Comparison of ENCODE assay signal across 8 cellular contexts in the genomic region with DNA sequence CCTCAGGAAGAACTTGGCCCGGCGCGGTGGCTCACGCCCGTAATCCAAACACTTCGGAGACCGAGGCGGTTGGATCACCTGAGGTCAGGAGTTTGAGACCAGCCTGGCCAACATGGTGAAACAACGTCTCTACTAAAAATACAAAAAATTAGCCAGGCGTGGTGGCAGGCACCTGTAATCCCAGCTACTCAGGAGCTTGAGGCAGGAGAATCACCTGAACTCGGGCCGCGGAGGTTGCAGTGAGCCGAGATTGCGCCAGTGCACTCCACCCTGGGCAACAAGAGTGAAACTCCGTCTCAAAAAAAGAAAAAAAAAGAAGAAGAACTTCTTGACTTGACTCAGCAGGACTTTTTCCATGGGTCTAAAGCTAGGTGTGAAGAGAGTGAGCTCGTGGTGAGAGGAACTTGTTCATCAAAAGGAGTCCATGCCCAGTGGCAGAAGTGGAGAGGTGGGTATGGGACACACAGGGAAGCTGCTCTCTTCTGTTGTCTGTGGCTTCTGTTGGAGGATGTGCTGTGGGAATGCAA. TPM values are rescaled to one million over a fixed set of nuclear protein-coding genes. Genes with fewer than 3 reads are reported as not detected.
DNase-seq lines count a peak whose midpoint lies in the region; ATAC-seq, FAIRE-seq and TF ChIP-seq lines count a peak whose summit lies in the region.
"Not testable (repeated sequence)": the region's sequence is repeated elsewhere in the genome, so short reads cannot be mapped to it uniquely, and the experiment has no call there.

No MANE protein-coding gene starts in this region.

- H3K18ac ChIP-seq in IMR-90 (ENCODE audit: low read depth, low read length), result not testable (repeated sequence)

- not testable (repeated sequence) for H3K36me3 ChIP-seq in IMR-90 (ENCODE audit: control insufficient read depth, insufficient read depth, low read length); upper lobe of right lung

- not testable (repeated sequence) for H2AK9ac ChIP-seq in IMR-90 (replicated peaks; ENCODE audit: low read depth, low read length, poor library complexity)

- not testable (repeated sequence) for H3K4me1 ChIP-seq in IMR-90 (ENCODE audit: control insufficient read depth, insufficient read depth, low read length)
- peaks cover 21% of the 10 kb centered on the region for H3K4me1 ChIP-seq in upper lobe of right lung

- not testable (repeated sequence) for H2BK5ac ChIP-seq in IMR-90 (ENCODE audit: low read depth, low read length, poor library complexity, severe bottlenecking)

- not testable (repeated sequence) for H3K4me2 ChIP-seq in IMR-90 (ENCODE audit: low read depth, low read length)

- not testable (repeated sequence) for TF ChIP-seq POLR2A in GM12891 (IDR thresholded peaks at IDR 0.05; ENCODE audit: low read depth, low read length); IMR-90 (IDR thresholded peaks at IDR 0.05; ENCODE audit: low read depth, low read length)

- not testable (repeated sequence) for H4K8ac ChIP-seq in IMR-90 (ENCODE audit: low read depth in 2 of 2, low read length in 2 of 2)

- peak overlapping the region; percentile 14; the same call in 1 of the 2 replicates for H3K23ac ChIP-seq in IMR-90 (ENCODE audit: low read depth, low read length)

- dilution Hi-C loops in IMR-90 (cut with HindIII; ENCODE audit: low sequenced_read_pairs, unreplicated experiment), result not testable (repeated sequence)

- not testable (repeated sequence) for H3K36me3 Mint-ChIP-seq in T-helper 17 cell (ENCODE audit: low read depth); activated T-cell treated with anti-CD3 and anti-CD28 coated beads, Interleukin-2, amount 50 U/mL, for 4 hours (ENCODE audit: insufficient read depth)
- H3K36me3 Mint-ChIP-seq in effector memory CD8-positive, alpha-beta T cell (ENCODE audit: insufficient read depth), result peaks cover 28% of the 10 kb centered on the region

- not testable (repeated sequence) for H3K4me3 ChIP-seq in IMR-90 (ENCODE audit: insufficient read depth, low read depth, low read length); upper lobe of right lung

- H3K4ac ChIP-seq in IMR-90 (ENCODE audit: low read depth, low read length), result peak overlapping the region; percentile 78; the same call in 1 of the 2 replicates

- H2AFZ ChIP-seq in IMR-90 (replicated peaks; ENCODE audit: low read length, poor library complexity), result not testable (repeated sequence)

- H3K27ac ChIP-seq in IMR-90 (ENCODE audit: insufficient read depth, low read length); upper lobe of right lung: not testable (repeated sequence)

- peak overlapping the region; percentile 36 for H3K4me3 Mint-ChIP-seq in T-helper 17 cell
- H3K4me3 Mint-ChIP-seq in activated T-cell treated with anti-CD3 and anti-CD28 coated beads, Interleukin-2, amount 50 U/mL, for 4 hours, result peak overlapping the region; percentile 66
- peak overlapping the region; percentile 50 to 59 for H3K4me3 Mint-ChIP-seq in effector memory CD8-positive, alpha-beta T cell

- intact Hi-C loops in IMR-90 (cut with micrococcal nuclease); upper lobe of right lung (cut with DNase I): not testable (repeated sequence)

- TF ChIP-seq CTCF in IMR-90 (conservative IDR thresholded peaks at IDR 0.05; ENCODE audit: low read depth, low read length); upper lobe of right lung (IDR thresholded peaks at IDR 0.05): not testable (repeated sequence)

- H2AK5ac ChIP-seq in IMR-90 (ENCODE audit: low read depth, low read length), result peak overlapping the region; percentile 89

- CTCF ChIA-PET in IMR-90 (lab: Yijun Ruan, JAX), result interaction anchor here (1.4 to 1.8 kb wide), 2 partner anchors 12 to 46 kb away, joined by 5 to 6 read pairs; no protein-coding TSS in a partner anchor

- H3K56ac ChIP-seq in IMR-90 (ENCODE audit: extremely low read depth, insufficient read depth, low read length), result not testable (repeated sequence)

- not testable (repeated sequence) for H4K5ac ChIP-seq in IMR-90 (ENCODE audit: low read depth, low read length)

- not testable (repeated sequence) for FAIRE-seq in GM12891 (lab: Jason Lieb, UNC)

- H4K91ac ChIP-seq in IMR-90 (ENCODE audit: insufficient read depth, low read depth, low read length), result 0 out of 2 replicates have a peak overlapping the region, but pooled peaks have one; percentile 20

- H2BK20ac ChIP-seq in IMR-90 (ENCODE audit: low read depth, low read length), result not testable (repeated sequence)

- not testable (repeated sequence) for H3K27me3 ChIP-seq in IMR-90 (ENCODE audit: control insufficient read depth, insufficient read depth, low read length); upper lobe of right lung

- peak; percentile 49 for ATAC-seq in GM21447 (IDR thresholded peaks at IDR 0.05; ENCODE audit: unreplicated experiment)
- ATAC-seq in IMR-90 (ENCODE audit: low read depth), result not testable (repeated sequence)
- ATAC-seq in T-helper 17 cell, result peak; percentile 18
- ATAC-seq in activated T-cell treated with anti-CD3 and anti-CD28 coated beads, Interleukin-2, amount 50 U/mL, for 4 hours, result peak; percentile 49 to 70
- ATAC-seq in effector memory CD8-positive, alpha-beta T cell (replicated peaks), result peak; percentile 37
- ATAC-seq in upper lobe of right lung, result peak; percentile 55

- peak overlapping the region; percentile 94 for H3K27ac Mint-ChIP-seq in T-helper 17 cell
- H3K27ac Mint-ChIP-seq in effector memory CD8-positive, alpha-beta T cell, result peak overlapping the region; percentile 72 to 74

- POLR2A ChIA-PET in IMR-90 (lab: Charles Lee; ENCODE audit: unreplicated experiment), result not testable (repeated sequence)

- DNase-seq in GM12891 (ENCODE audit: insufficient read length, low spot score), result peak; percentile 37
- DNase-seq in IMR-90; T-helper 17 cell; effector memory CD8-positive, alpha-beta T cell; upper lobe of right lung: not testable (repeated sequence)
- peak; percentile 37 for DNase-seq in activated T-cell treated with anti-CD3 and anti-CD28 coated beads, Interleukin-2, amount 50 U/mL, for 4 hours
- peak; percentile 34 to 41 for DNase-seq in stimulated activated CD4-positive, alpha-beta T cell treated with anti-CD3 and anti-CD28 coated beads, Interleukin-15, amount 100 ng/mL, for 48 hours (ENCODE audit: low read depth in 2 of 2)

- TF ChIP-seq RAD21 in IMR-90 (IDR thresholded peaks at IDR 0.05; ENCODE audit: low read length), result not testable (repeated sequence)

- 97% methylated on average over 12 of the region's 17 CpGs; no CpG with 5 or more reads in 1 of the 2 experiments for WGBS in IMR-90 (ENCODE audit: extremely low coverage in 2 of 2, insufficient read length in 1 of 2), 2 experiments

- in situ Hi-C loops in IMR-90 (cut with MboI; ENCODE audit: low sequenced_read_pairs), result not testable (repeated sequence)

- not testable (repeated sequence) for H3K27me3 Mint-ChIP-seq in T-helper 17 cell; activated T-cell treated with anti-CD3 and anti-CD28 coated beads, Interleukin-2, amount 50 U/mL, for 4 hours (ENCODE audit: low read depth); effector memory CD8-positive, alpha-beta T cell

- not testable (repeated sequence) for H3K9ac ChIP-seq in IMR-90 (ENCODE audit: low read depth, low read length)

- H2BK15ac ChIP-seq in IMR-90 (ENCODE audit: low read depth, low read length), result peak overlapping the region; percentile 89; the same call in 1 of the 3 replicates

- H3K79me1 ChIP-seq in IMR-90 (ENCODE audit: low read depth in 1 of 2, low read length in 2 of 2), result not testable (repeated sequence)

- H2BK120ac ChIP-seq in IMR-90 (ENCODE audit: low read depth, low read length), result peak overlapping the region; percentile 27; the same call in 1 of the 2 replicates

- H3K14ac ChIP-seq in IMR-90 (replicated peaks; ENCODE audit: low read depth, low read length), result not testable (repeated sequence)

- H4K20me1 ChIP-seq in IMR-90 (ENCODE audit: insufficient read depth, low read length), result not testable (repeated sequence)

- H3K4me1 Mint-ChIP-seq in T-helper 17 cell, result peaks cover 29% of the 10 kb centered on the region
- peaks cover 76% of the 10 kb centered on the region for H3K4me1 Mint-ChIP-seq in activated T-cell treated with anti-CD3 and anti-CD28 coated beads, Interleukin-2, amount 50 U/mL, for 4 hours (ENCODE audit: low read depth)
- peaks cover 32 to 53% of the 10 kb centered on the region in 2 donors for H3K4me1 Mint-ChIP-seq in effector memory CD8-positive, alpha-beta T cell (ENCODE audit: low read depth in 2 of 2)

- not testable (repeated sequence) for BruUV-seq in IMR-90 (replicated peaks; lab: Mats Ljungman, UMichigan)

- H3K9me1 ChIP-seq in IMR-90 (ENCODE audit: insufficient read depth, low read length), result not testable (repeated sequence)

- H3K9me3 ChIP-seq in IMR-90 (ENCODE audit: control insufficient read depth, insufficient read depth, low read length); T-helper 17 cell (ENCODE audit: control insufficient read depth, low read length, poor library complexity, severe bottlenecking); upper lobe of right lung: not testable (repeated sequence)

- not testable (repeated sequence) for H3K9me3 Mint-ChIP-seq in activated T-cell treated with anti-CD3 and anti-CD28 coated beads, Interleukin-2, amount 50 U/mL, for 4 hours; effector memory CD8-positive, alpha-beta T cell

RNA-seq across cellular contexts. Expression of gene GNL1, which starts 26.9 kb away (rescaled TPM):
- 36.3 TPM for polyA plus RNA-seq in GM12891 (2012; ENCODE audit: low read depth, missing spikeins)
- 33.9 and 40.5 TPM in 2 replicates for total RNA-seq in IMR-90 (2012; rRNA removed)
- 43.7 and 44.0 TPM in 2 replicates for polyA plus RNA-seq in IMR-90 (2012; rRNA removed)
- 27.9 and 33.6 TPM in 2 replicates for polyA plus RNA-seq in IMR-90 (2012; cell fraction: cytosol; rRNA removed)
- polyA plus RNA-seq in IMR-90 (2012; cell fraction: nucleus; rRNA removed; ENCODE audit: low replicate concordance), result 45.1 and 54.4 TPM in 2 replicates
- total RNA-seq in T-helper 17 cell, result 100 to 1,000 TPM; 178 to 211 TPM
- total RNA-seq in activated T-cell treated with anti-CD3 and anti-CD28 coated beads, Interleukin-2, amount 50 U/mL, for 4 hours, result 100 to 1,000 TPM; 134 to 142 (median 138) TPM
- total RNA-seq in upper lobe of right lung, result 54.8 TPM

RNA-seq across cellular contexts. Expression of gene PRR3, which starts 27.7 kb away (rescaled TPM):
- 12.4 TPM for polyA plus RNA-seq in GM12891 (2012; ENCODE audit: low read depth, missing spikeins)
- total RNA-seq in IMR-90 (2012; rRNA removed), result 7.2 TPM in 2 replicates
- polyA plus RNA-seq in IMR-90 (2012; rRNA removed), result 16.7 and 17.3 TPM in 2 replicates
- 9.5 and 11.1 TPM in 2 replicates for polyA plus RNA-seq in IMR-90 (2012; cell fraction: cytosol; rRNA removed)
- polyA plus RNA-seq in IMR-90 (2012; cell fraction: nucleus; rRNA removed; ENCODE audit: low replicate concordance), result 8.2 and 15.9 TPM in 2 replicates
- 10 to 100 TPM; 11.2 to 13.9 TPM for total RNA-seq in T-helper 17 cell
- total RNA-seq in activated T-cell treated with anti-CD3 and anti-CD28 coated beads, Interleukin-2, amount 50 U/mL, for 4 hours, result 10 to 100 TPM; 41.3 to 49.3 (median 43.8) TPM
- 6.9 TPM for total RNA-seq in upper lobe of right lung

RNA-seq across cellular contexts. Expression of gene HLA-E, which starts 40.1 kb away (rescaled TPM):
- 359 TPM for polyA plus RNA-seq in GM12891 (2012; ENCODE audit: low read depth, missing spikeins)
- total RNA-seq in IMR-90 (2012; rRNA removed) (84.8 and 85.8 TPM in 2 replicates), T-helper 17 cell (1,000 to 10,000 TPM; 1,324 to 1,494 TPM), upper lobe of right lung (1,028 TPM)
- 83.6 and 91.4 TPM in 2 replicates for polyA plus RNA-seq in IMR-90 (2012; rRNA removed)
- 104 and 106 TPM in 2 replicates for polyA plus RNA-seq in IMR-90 (2012; cell fraction: cytosol; rRNA removed)
- polyA plus RNA-seq in IMR-90 (2012; cell fraction: nucleus; rRNA removed; ENCODE audit: low replicate concordance), result 84.7 and 103 TPM in 2 replicates
- total RNA-seq in activated T-cell treated with anti-CD3 and anti-CD28 coated beads, Interleukin-2, amount 50 U/mL, for 4 hours, result 1,000 to 10,000 TPM in 1 of 3 donors, 100 to 1,000 TPM in 2; 695 to 1,026 (median 934) TPM

RNA-seq across cellular contexts. Expression of gene ABCF1, which starts 41.8 kb away (rescaled TPM):
- polyA plus RNA-seq in GM12891 (2012; ENCODE audit: low read depth, missing spikeins), result 48.8 TPM
- total RNA-seq in IMR-90 (2012; rRNA removed) (47.5 and 48.6 TPM in 2 replicates), T-helper 17 cell (100 to 1,000 TPM in 1 of 2 donors, 10 to 100 TPM in 1; 97.4 to 106 TPM), upper lobe of right lung (42.5 TPM)
- 35.8 and 39.1 TPM in 2 replicates for polyA plus RNA-seq in IMR-90 (2012; rRNA removed)
- 29.2 and 30.4 TPM in 2 replicates for polyA plus RNA-seq in IMR-90 (2012; cell fraction: cytosol; rRNA removed)
- 48.3 and 57.9 TPM in 2 replicates for polyA plus RNA-seq in IMR-90 (2012; cell fraction: nucleus; rRNA removed; ENCODE audit: low replicate concordance)
- 100 to 1,000 TPM; 167 to 181 (median 181) TPM for total RNA-seq in activated T-cell treated with anti-CD3 and anti-CD28 coated beads, Interleukin-2, amount 50 U/mL, for 4 hours
